In the genomic region with DNA sequence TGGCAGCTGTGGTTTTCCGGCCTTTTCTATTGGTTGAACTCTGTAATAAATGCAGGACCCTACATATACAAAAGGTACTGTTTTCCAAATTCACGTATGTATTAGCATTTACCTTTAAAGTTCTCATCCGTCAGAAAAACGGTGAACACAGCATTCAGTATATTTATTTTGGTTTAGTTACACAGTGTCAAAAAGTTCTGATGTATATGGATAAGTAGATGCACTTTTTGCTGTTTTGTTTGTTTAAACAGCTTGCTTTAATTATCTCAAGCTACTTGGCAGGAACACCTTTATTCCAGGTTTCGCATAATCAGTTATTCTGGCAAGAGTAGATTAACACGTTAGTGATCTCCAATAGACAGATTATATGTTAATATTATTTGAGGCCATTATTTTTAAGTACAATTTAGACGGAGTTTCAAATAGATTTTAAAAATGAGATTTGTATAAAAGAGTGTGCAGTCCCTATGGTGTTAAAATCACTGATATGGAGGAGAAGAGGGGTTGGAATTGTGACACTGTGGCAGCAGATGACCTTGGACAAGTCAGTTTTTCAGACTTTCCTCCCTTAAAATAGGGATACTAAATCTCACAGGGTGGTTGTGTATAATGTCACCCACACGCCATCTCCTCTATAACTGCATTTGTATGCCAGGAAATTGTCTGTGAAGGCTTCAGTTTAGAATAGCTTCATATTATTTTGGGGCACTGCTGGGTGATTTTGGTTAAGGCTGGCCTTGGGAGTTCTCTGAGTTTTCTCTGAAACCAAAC, we compare ENCODE assay signal across 9 cellular contexts. TPM values are rescaled to one million over a fixed set of nuclear protein-coding genes. Genes with fewer than 3 reads are reported as not detected.
DNase-seq lines count a peak whose midpoint lies in the region; ATAC-seq and TF ChIP-seq lines count a peak whose summit lies in the region.
"Had no signal": no experiment of that assay in that cellular context is flagged by ENCODE, and none has a peak within 500 bp of the region (broad histone marks: within the 10 kb centered on the region; RNA-seq: fewer than 3 reads in every experiment).

No MANE protein-coding gene starts in this region.

- ATAC-seq in activated T-cell treated with anti-CD3 and anti-CD28 coated beads, Interleukin-2, amount 50 U/mL, for 4 hours = no peak
- ATAC-seq in right lobe of liver (no peak), GM19328 (IDR thresholded peaks at IDR 0.05; ENCODE audit: unreplicated experiment) (no peak)

- intact Hi-C loops in adrenal gland (cut with DNase I) (no loop called here), right lobe of liver (cut with DNase I) (no loop called here)

- H3K9me3 Mint-ChIP-seq in activated T-cell treated with anti-CD3 and anti-CD28 coated beads, Interleukin-2, amount 50 U/mL, for 4 hours = no peaks in the 10 kb centered on the region

- WGBS in adrenal gland, 4 donors = 10 to 19% (median 12%) methylated on average over 8 of the region's 8 CpGs
- WGBS in right lobe of liver (ENCODE audit: insufficient coverage, low coverage, low lambda C conversion rate, missing lambda C conversion rate) = 9% methylated on average over 8 of the region's 8 CpGs
- WGBS in tibial nerve, 2 donors = 25 to 26% methylated on average over 8 of the region's 8 CpGs

- H3K4me3 ChIP-seq in adrenal gland (peak overlapping the region in 3 of 4 donors; percentile 15 to 94 (median 74)), right lobe of liver (peak overlapping the region; percentile 86 to 98 (median 89)), tibial nerve (peak overlapping the region; percentile 89 to 100 (median 97))

- peaks cover 56% of the 10 kb centered on the region for H3K4me1 Mint-ChIP-seq in activated T-cell treated with anti-CD3 and anti-CD28 coated beads, Interleukin-2, amount 50 U/mL, for 4 hours (ENCODE audit: low read depth)

- no peaks in the 10 kb centered on the region for H3K27me3 Mint-ChIP-seq in activated T-cell treated with anti-CD3 and anti-CD28 coated beads, Interleukin-2, amount 50 U/mL, for 4 hours (ENCODE audit: low read depth)

- H3K27ac ChIP-seq in adrenal gland (peak overlapping the region in 4 of 5 donors; percentile 11 to 99 (median 95)), right lobe of liver (peak overlapping the region; percentile 98 to 100 (median 100)), tibial nerve (peak overlapping the region; percentile 95 to 100 (median 98))

- H3K27me3 ChIP-seq in adrenal gland (no peaks in the 10 kb centered on the region), right lobe of liver (no peaks in the 10 kb centered on the region), tibial nerve (no peaks in the 10 kb centered on the region)

- DNase-seq in activated T-cell treated with anti-CD3 and anti-CD28 coated beads, Interleukin-2, amount 50 U/mL, for 4 hours = no peak
- no peak for DNase-seq in activated T-cell treated with anti-CD3 and anti-CD28 coated beads, Interleukin-2, amount 50 U/mL, for 1 hour
- DNase-seq in adrenal gland (no peak), right lobe of liver (no peak), tibial nerve (ENCODE audit: low spot score in 2 of 2) (no peak), NCI-H524 treated with DMSO at 0.1 percent for 48 hours (lab: John Stamatoyannopoulos, UW) (no peak), NCI-H345 treated with DMSO at 0.1 percent for 48 hours (lab: John Stamatoyannopoulos, UW; ENCODE audit: unreplicated experiment) (no peak)
- DNase-seq: KBM-7 had no signal

- no peak for TF ChIP-seq POLR2A in adrenal gland (IDR thresholded peaks at IDR 0.05)
- no peak for TF ChIP-seq POLR2A in right lobe of liver (IDR thresholded peaks at IDR 0.05)
- TF ChIP-seq POLR2A in tibial nerve (IDR thresholded peaks at IDR 0.05) = no peak

- peak overlapping the region; percentile 95 for H3K4me3 Mint-ChIP-seq in activated T-cell treated with anti-CD3 and anti-CD28 coated beads, Interleukin-2, amount 50 U/mL, for 4 hours

- peaks cover 48% of the 10 kb centered on the region for H3K36me3 Mint-ChIP-seq in activated T-cell treated with anti-CD3 and anti-CD28 coated beads, Interleukin-2, amount 50 U/mL, for 4 hours (ENCODE audit: insufficient read depth)

- no peak for TF ChIP-seq EP300 in tibial nerve (IDR thresholded peaks at IDR 0.05)

- H3K9me3 ChIP-seq in adrenal gland (replicated peaks in 1 of 3) (no peaks in the 10 kb centered on the region), right lobe of liver (no peaks in the 10 kb centered on the region), tibial nerve (no peaks in the 10 kb centered on the region)

- no peak for TF ChIP-seq CTCF in adrenal gland (IDR thresholded peaks at IDR 0.05)
- TF ChIP-seq CTCF in right lobe of liver (IDR thresholded peaks at IDR 0.05) = no peak
- TF ChIP-seq CTCF in tibial nerve (IDR thresholded peaks at IDR 0.05) = no peak

- H3K36me3 ChIP-seq in adrenal gland (replicated peaks in 1 of 2) (peaks cover 0 to 42% of the 10 kb centered on the region in 2 donors), right lobe of liver (peaks cover 18 to 43% (median 31%) of the 10 kb centered on the region in 4 donors), tibial nerve (peaks cover 2 to 39% (median 8%) of the 10 kb centered on the region in 3 donors)

- H3K4me1 ChIP-seq in adrenal gland (replicated peaks in 1 of 2) (peaks cover 18 to 51% of the 10 kb centered on the region in 2 donors), right lobe of liver (peaks cover 0 to 24% (median 12%) of the 10 kb centered on the region in 4 donors), tibial nerve (peaks cover 0 to 64% (median 45%) of the 10 kb centered on the region in 4 donors)

RNA-seq across cellular contexts. Expression of a gene that starts 2.1 kb away (rescaled TPM):
- 100 to 1,000 TPM; 161 to 228 (median 170) TPM for total RNA-seq in activated T-cell treated with anti-CD3 and anti-CD28 coated beads, Interleukin-2, amount 50 U/mL, for 4 hours
- total RNA-seq in adrenal gland (100 to 1,000 TPM; 176 to 306 (median 244) TPM), right lobe of liver (100 to 1,000 TPM; 103 to 185 (median 133) TPM), tibial nerve (100 to 1,000 TPM; 143 to 274 (median 161) TPM)
- 100 to 1,000 TPM in 1 of 3 donors, 10 to 100 TPM in 2; 26.4 to 570 (median 82.6) TPM for polyA plus RNA-seq in adrenal gland

RNA-seq across cellular contexts. Expression of a gene that starts 27.7 kb away (rescaled TPM):
- total RNA-seq in activated T-cell treated with anti-CD3 and anti-CD28 coated beads, Interleukin-2, amount 50 U/mL, for 4 hours = under 1 TPM in 1 of 3 donors, not detected in 2; 0.11 TPM
- total RNA-seq in adrenal gland (1 to 10 TPM; 1.3 to 7.9 (median 2.8) TPM), right lobe of liver (10 to 100 TPM in 1 of 6 experiments, 1 to 10 TPM in 4, under 1 TPM in 1; 0.62 to 11.8 (median 4.7) TPM), tibial nerve (not detected)
- polyA plus RNA-seq in adrenal gland = 1 to 10 TPM; 1.2 to 4.1 (median 2.3) TPM

RNA-seq across cellular contexts. Expression of a gene that starts 55.3 kb away (rescaled TPM):
- total RNA-seq in activated T-cell treated with anti-CD3 and anti-CD28 coated beads, Interleukin-2, amount 50 U/mL, for 4 hours = 100 to 1,000 TPM; 143 to 180 (median 158) TPM
- 10 to 100 TPM; 10.4 to 44.8 (median 26.6) TPM for total RNA-seq in adrenal gland
- 10 to 100 TPM; 14.7 to 89.0 (median 58.6) TPM for polyA plus RNA-seq in adrenal gland
- total RNA-seq in right lobe of liver = 10 to 100 TPM in 5 of 6 experiments, 1 to 10 TPM in 1; 4.6 to 25.2 (median 13.3) TPM
- 10 to 100 TPM; 32.4 to 57.9 (median 37.1) TPM for total RNA-seq in tibial nerve
